ENCODE assay signal across 6 cellular contexts in the genomic region with DNA sequence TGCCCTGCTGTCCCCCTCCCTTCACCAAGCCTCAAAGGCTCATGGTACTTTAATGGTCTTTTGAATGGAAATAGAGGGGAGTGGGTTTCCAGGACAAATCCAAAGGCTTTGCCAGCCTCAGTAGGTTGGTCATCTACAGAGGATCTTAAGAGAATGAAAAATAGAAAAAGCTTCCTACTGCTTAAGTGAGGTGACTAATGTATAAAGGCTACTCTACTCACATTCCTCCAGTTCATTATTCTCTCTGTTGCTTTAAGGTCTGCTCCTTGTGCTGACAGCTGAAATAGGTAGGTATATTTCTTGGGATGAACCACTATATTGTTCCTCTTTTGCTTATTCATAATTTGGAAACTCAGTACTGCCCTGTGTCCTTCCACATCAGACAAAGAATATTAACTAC. TPM values are rescaled to one million over a fixed set of nuclear protein-coding genes. Genes with fewer than 3 reads are reported as not detected.
"Had no signal": no experiment of that assay in that cellular context is flagged by ENCODE, and none has a peak within 500 bp of the region (broad histone marks: within the 10 kb centered on the region; RNA-seq: fewer than 3 reads in every experiment).

No MANE protein-coding gene starts in this region.

- ATAC-seq: GM23338 had no signal

- H3K4me3 ChIP-seq: GM23338 had no signal

- H3K9me3 Mint-ChIP-seq: GM23338 had no signal

- H3K4me3 Mint-ChIP-seq: GM23338, H9 had no signal

- H3K4me2 ChIP-seq: GM23338 had no signal

- H3K27ac Mint-ChIP-seq: GM23338, H9 had no signal

- DNase-seq: H9, HCEC 1CT, IMR-90 had no signal

- H3K4me1 Mint-ChIP-seq: GM23338 had no signal

- H2AFZ ChIP-seq: GM23338 had no signal

RNA-seq across cellular contexts. Expression of a gene that starts 10.4 kb away (rescaled TPM):
- total RNA-seq: GM23338, H1, H9, HT-29, IMR-90 had no signal
- polyA plus RNA-seq: GM23338, H1, IMR-90 had no signal

RNA-seq across cellular contexts. Expression of a gene that starts 52.8 kb away (rescaled TPM):
- total RNA-seq: GM23338, H1, H9, HT-29 had no signal
- polyA plus RNA-seq: H1 had no signal
